Comparison of ENCODE assay signal across 13 cellular contexts in genomic region chr19:13463296-13463695, GRCh38. TPM values are rescaled to one million over a fixed set of nuclear protein-coding genes. Genes with fewer than 3 reads are reported as not detected.
A peak's percentile ranks its signal among the peaks of the same experiment; 100 is the strongest.
DNase-seq lines count a peak whose midpoint lies in the region; ATAC-seq and TF ChIP-seq lines count a peak whose summit lies in the region.
"Had no signal": no experiment of that assay in that cellular context is flagged by ENCODE, and none has a peak within 500 bp of the region (broad histone marks: within the 10 kb centered on the region; RNA-seq: fewer than 3 reads in every experiment).

No MANE protein-coding gene starts in this region.

- H3K9me3 ChIP-seq in PC-3 (ENCODE audit: low read length) = no peaks in the 10 kb centered on the region
- H3K9me3 ChIP-seq: Caco-2, SJSA1 had no signal

- no peak overlapping the region for H3K4me2 ChIP-seq in PC-3 (ENCODE audit: low read length)

- H3K27me3 ChIP-seq in PC-3 (ENCODE audit: low read length) = peaks cover 64% of the 10 kb centered on the region

- peaks cover 7% of the 10 kb centered on the region; the same call in 1 of the 2 replicates for H3K4me1 ChIP-seq in PC-3 (ENCODE audit: insufficient read depth, low read length)
- H3K4me1 ChIP-seq: Caco-2, SJSA1 had no signal

- H3K79me2 ChIP-seq in PC-3 (ENCODE audit: low read length) = no peaks in the 10 kb centered on the region

- no peaks in the 10 kb centered on the region for H3F3A ChIP-seq in PC-3 (ENCODE audit: low read length, unreplicated experiment)

- H4K20me1 ChIP-seq in PC-3 (ENCODE audit: low read length) = no peaks in the 10 kb centered on the region

- no TSS peak for BruUV-seq in PC-3 (replicated peaks; lab: Mats Ljungman, UMichigan)

- TF ChIP-seq CTCF in GM12865 (IDR thresholded peaks at IDR 0.05; ENCODE audit: insufficient read depth, low read depth, low read length, missing control alignments) = no peak
- no peak for TF ChIP-seq CTCF in PC-3 (conservative IDR thresholded peaks at IDR 0.05; ENCODE audit: low read depth, low read length)
- no peak for TF ChIP-seq CTCF in fibroblast of mammary gland (conservative IDR thresholded peaks at IDR 0.05; ENCODE audit: control insufficient read depth, insufficient read depth, low read depth, low read length)

- ATAC-seq in PC-3 = no peak
- no peak for ATAC-seq in GM19324 (IDR thresholded peaks at IDR 0.05; ENCODE audit: low FRiP score, unreplicated experiment)
- ATAC-seq: activated T-cell treated with anti-CD3 and anti-CD28 coated beads, Interleukin-2, amount 50 U/mL, for 72 hours had no signal

- no peak overlapping the region for H2AFZ ChIP-seq in PC-3 (ENCODE audit: low read length)

- no peak overlapping the region for H3K9ac ChIP-seq in PC-3 (ENCODE audit: low read length)

- H3K36me3 ChIP-seq in PC-3 (ENCODE audit: low read depth, low read length) = no peaks in the 10 kb centered on the region
- H3K36me3 ChIP-seq: SJSA1 had no signal

- no peak overlapping the region for H3K27ac ChIP-seq in PC-3 (ENCODE audit: low read length)
- H3K27ac ChIP-seq: SJSA1 had no signal

- no peak overlapping the region for H3K4me3 ChIP-seq in GM12865 (ENCODE audit: low read depth, low read length)
- no peak overlapping the region for H3K4me3 ChIP-seq in PC-3 (ENCODE audit: low read length)
- H3K4me3 ChIP-seq in fibroblast of mammary gland (ENCODE audit: control insufficient read depth, low read depth, low read length) = no peak overlapping the region
- H3K4me3 ChIP-seq: SJSA1 had no signal

- POLR2A ChIA-PET in PC-3 (lab: Charles Lee; ENCODE audit: unreplicated experiment) = no interaction called here

- peak; percentile 13 for DNase-seq in A172 (ENCODE audit: low spot score)
- peak; percentile 19 for DNase-seq in GM12865 (ENCODE audit: low read depth)
- peak; percentile 50 for DNase-seq in PC-3
- peak; percentile 3 for DNase-seq in fibroblast of mammary gland (ENCODE audit: low read depth)
- DNase-seq in NCI-H2081 treated with DMSO at 0.1 percent for 48 hours (lab: John Stamatoyannopoulos, UW) = no peak
- no peak for DNase-seq in NCI-H187 (lab: John Stamatoyannopoulos, UW)
- DNase-seq in nucleus accumbens (lab: John Stamatoyannopoulos, UW) = no peak
- DNase-seq: NCI-H146, small intestine had no signal

- CTCF ChIA-PET in PC-3 (lab: Charles Lee) = no interaction called here

- H3K9me2 ChIP-seq in PC-3 (replicated peaks; ENCODE audit: low read length) = no peaks in the 10 kb centered on the region

- intact Hi-C loops in PC-3 (cut with micrococcal nuclease) = no loop called here

RNA-seq across cellular contexts. Expression of gene CACNA1A, which starts 43.0 kb away (rescaled TPM):
- total RNA-seq in A172 (2014; rRNA removed; shearing (Covaris generic)) = 0.24 and 3.4 TPM in 2 replicates
- total RNA-seq in PC-3 (2014; rRNA removed) = 0.62 TPM in 1 of 2 replicates, not detected in the other
- total RNA-seq: Caco-2, SJSA1 had no signal

Comparison
In these comparisons a context has a peak if more than half of its experiments do, and no peak if none do; other contexts are left out.
1. DNase-seq: peak in A172 (single experiment), GM12865 (single experiment), PC-3 (single experiment) and fibroblast of mammary gland (single experiment); none in NCI-H2081 treated with DMSO at 0.1 percent for 48 hours (single experiment), NCI-H187 (0 of 2) and nucleus accumbens (0 of 56).